In genomic region chr7:22578048-22578770, GRCh38 we compare ENCODE assay signal across 10 cellular contexts.
DNase-seq lines count a peak whose midpoint lies in the region; ATAC-seq and TF ChIP-seq lines count a peak whose summit lies in the region.
"Had no signal": no experiment of that assay in that cellular context is flagged by ENCODE, and none has a peak within 500 bp of the region (broad histone marks: within the 10 kb centered on the region; RNA-seq: fewer than 3 reads in every experiment).

No MANE protein-coding gene starts in this region.

- TF ChIP-seq CTCF in fibroblast of villous mesenchyme (IDR thresholded peaks at IDR 0.05; ENCODE audit: insufficient read depth, low read depth, low read length) = no peak

- no peak overlapping the region for H3K4me3 ChIP-seq in fibroblast of villous mesenchyme (ENCODE audit: low read depth, low read length)
- H3K4me3 ChIP-seq: SK-N-MC had no signal

- DNase-seq in Daoy (ENCODE audit: low read depth) (peak; percentile 99), SW 1271 (lab: John Stamatoyannopoulos, UW) (peak; percentile 78 to 92), fibroblast of villous mesenchyme (ENCODE audit: low read depth) (peak; percentile 80), renal cortical epithelial cell (ENCODE audit: low read depth) (peak; percentile 95), NCI-H510A treated with DMSO at 0.1 percent for 48 hours (lab: John Stamatoyannopoulos, UW) (no peak)
- DNase-seq in stimulated activated CD4-positive, alpha-beta T cell treated with anti-CD3 and anti-CD28 coated beads, Interleukin-15, amount 100 ng/mL, for 24 hours = no peak
- DNase-seq: activated T-cell treated with anti-CD3 and anti-CD28 coated beads for 4 hours had no signal

- ATAC-seq in GM18505 (IDR thresholded peaks at IDR 0.05; ENCODE audit: unreplicated experiment) = no peak
- ATAC-seq in GM18511 (IDR thresholded peaks at IDR 0.05; ENCODE audit: unreplicated experiment) = no peak

- no peak for TF ChIP-seq POLR2A in GM18505 (IDR thresholded peaks at IDR 0.05; ENCODE audit: borderline replicate concordance, extremely low read depth, insufficient read depth, insufficient read length)

Comparison
In these comparisons a context has a peak if more than half of its experiments do, and no peak if none do; other contexts are left out.
1. DNase-seq: peak in Daoy (single experiment), SW 1271 (2 of 2), fibroblast of villous mesenchyme (single experiment) and renal cortical epithelial cell (single experiment); none in NCI-H510A treated with DMSO at 0.1 percent for 48 hours (single experiment) and stimulated activated CD4-positive, alpha-beta T cell treated with anti-CD3 and anti-CD28 coated beads, Interleukin-15, amount 100 ng/mL, for 24 hours (single experiment).